In genomic region chr5:119022773-119023172, GRCh38 we compare ENCODE assay signal across 20 cellular contexts.
"Had no signal": no experiment of that assay in that cellular context is flagged by ENCODE, and none has a peak within 500 bp of the region (broad histone marks: within the 10 kb centered on the region; RNA-seq: fewer than 3 reads in every experiment).

No MANE protein-coding gene starts in this region.

- H3K27ac ChIP-seq: left ventricle myocardium inferior, tibial artery had no signal

- H3K4me3 ChIP-seq: left ventricle myocardium inferior, spleen, tibial artery had no signal

- H3K9me3 Mint-ChIP-seq: natural killer cell; stimulated activated naive CD8-positive, alpha-beta T cell treated with anti-CD3 and anti-CD28 coated beads, Interleukin-15, Interleukin-2, amounts not matched to agents 100 ng/mL and 50 ng/mL, for 24 hours had no signal

- H3K36me3 ChIP-seq: left ventricle myocardium inferior, spleen, tibial artery had no signal

- H3K27me3 ChIP-seq: spleen, tibial artery had no signal

- H3K27me3 Mint-ChIP-seq: activated naive CD4-positive, alpha-beta T cell treated with anti-CD3 and anti-CD28 coated beads, Interleukin-2, amount 10 ng/mL, durations not matched to agents 7 days and 5 days; progenitor cell of endocrine pancreas; stimulated activated naive CD8-positive, alpha-beta T cell treated with anti-CD3 and anti-CD28 coated beads, Interleukin-15, Interleukin-2, amounts not matched to agents 100 ng/mL and 50 ng/mL, for 24 hours had no signal

- DNase-seq: activated CD4-positive, alpha-beta T cell treated with anti-CD3 and anti-CD28 coated beads, Interleukin-2, amount 50 U/mL, for 48 hours; activated effector memory CD4-positive, alpha-beta T cell treated with anti-CD3 and anti-CD28 coated beads, Interleukin-2, amount 50 U/mL, for 16 hours; activated naive CD4-positive, alpha-beta T cell treated with anti-CD3 and anti-CD28 coated beads, Interleukin-2, amount 10 ng/mL, durations not matched to agents 7 days and 5 days; activated T-cell treated with anti-CD3 and anti-CD28 coated beads for 4 hours; dermis blood vessel endothelial cell; effector memory CD4-positive, alpha-beta T cell; glutamatergic neuron; hippocampal formation; kidney glomerular epithelial cell; left ventricle myocardium inferior; natural killer cell; stimulated activated CD4-positive, alpha-beta T cell treated with anti-CD3 and anti-CD28 coated beads, Interleukin-4, amount 100 ng/mL, for 1 hour; tibial artery had no signal

- H3K27ac Mint-ChIP-seq: activated naive CD4-positive, alpha-beta T cell treated with anti-CD3 and anti-CD28 coated beads, Interleukin-2, amount 10 ng/mL, durations not matched to agents 7 days and 5 days; brain; natural killer cell; progenitor cell of endocrine pancreas; stimulated activated naive CD8-positive, alpha-beta T cell treated with anti-CD3 and anti-CD28 coated beads, Interleukin-15, Interleukin-2, amounts not matched to agents 100 ng/mL and 50 ng/mL, for 24 hours had no signal

- FAIRE-seq: endothelial cell of umbilical vein, frontal cortex had no signal

- H3K4me1 Mint-ChIP-seq: activated naive CD4-positive, alpha-beta T cell treated with anti-CD3 and anti-CD28 coated beads, Interleukin-2, amount 10 ng/mL, durations not matched to agents 7 days and 5 days; brain; natural killer cell had no signal

- ATAC-seq: esophagus mucosa, natural killer cell had no signal

- H3K4me3 Mint-ChIP-seq: activated naive CD4-positive, alpha-beta T cell treated with anti-CD3 and anti-CD28 coated beads, Interleukin-2, amount 10 ng/mL, durations not matched to agents 7 days and 5 days; brain; natural killer cell; stimulated activated naive CD8-positive, alpha-beta T cell treated with anti-CD3 and anti-CD28 coated beads, Interleukin-15, Interleukin-2, amounts not matched to agents 100 ng/mL and 50 ng/mL, for 24 hours had no signal

- H3K4me1 ChIP-seq: left ventricle myocardium inferior, tibial artery had no signal

- H3K36me3 Mint-ChIP-seq: brain, natural killer cell had no signal
